Comparison of ENCODE assay signal across 8 cellular contexts in the genomic region with DNA sequence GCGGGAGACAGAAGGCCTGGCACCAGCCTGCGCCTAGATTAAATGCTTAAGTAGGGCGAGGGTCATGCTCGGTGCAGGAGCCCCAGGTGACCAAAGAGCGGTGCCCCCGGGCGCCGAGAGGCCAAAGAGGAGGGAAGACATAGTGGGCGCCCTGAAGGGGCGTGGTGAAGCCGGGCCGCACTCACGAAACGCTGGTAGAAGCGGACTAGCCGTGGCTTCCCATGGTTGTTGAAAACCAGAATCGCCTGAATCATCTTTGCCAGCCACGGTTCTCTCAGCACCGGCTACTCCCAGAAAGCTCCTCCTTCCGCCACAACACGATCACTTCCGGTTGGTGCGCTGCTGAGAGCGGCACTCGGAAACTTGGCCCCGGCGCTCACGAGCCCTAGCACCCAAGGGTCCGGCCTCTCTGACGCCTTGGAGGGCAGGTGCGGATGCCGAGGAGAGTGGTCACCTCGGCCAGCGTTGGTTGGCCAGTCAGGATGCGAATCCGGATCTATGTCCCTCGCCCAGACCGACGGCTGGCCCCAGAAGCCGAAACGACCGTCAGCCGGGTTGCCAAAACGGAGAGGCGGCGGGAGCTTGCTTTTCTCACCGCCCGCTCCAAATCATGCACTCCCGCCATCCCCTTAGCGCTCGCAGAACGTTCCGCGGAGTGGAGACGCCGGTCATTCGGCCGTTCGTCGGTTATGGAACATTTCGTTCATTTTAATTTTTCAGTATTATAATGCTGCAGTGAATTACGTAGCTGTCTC. TPM values are rescaled to one million over a fixed set of nuclear protein-coding genes. Genes with fewer than 3 reads are reported as not detected.
DNase-seq lines count a peak whose midpoint lies in the region; TF ChIP-seq lines count a peak whose summit lies in the region.

A gene (minus strand): TSS at position 299 of the 755 bp plus-strand sequence. CDS start 45 bp downstream, at position 254.

- H3K27me3 ChIP-seq in GM23248 (replicated peaks; ENCODE audit: insufficient read depth) (no peaks in the 10 kb centered on the region), neural cell (ENCODE audit: insufficient read depth, low read depth, low read length) (no peaks in the 10 kb centered on the region), stomach (no peaks in the 10 kb centered on the region)

- H3F3A ChIP-seq in GM23248 (ENCODE audit: insufficient read depth) (peaks cover 30% of the 10 kb centered on the region), neural cell (ENCODE audit: insufficient read depth, low read length, poor library complexity, severe bottlenecking) (no peaks in the 10 kb centered on the region)

- peaks cover 45% of the 10 kb centered on the region for H3K79me2 ChIP-seq in GM23248 (ENCODE audit: insufficient read depth)
- H3K79me2 ChIP-seq in neural cell (replicated peaks; ENCODE audit: insufficient read depth, low read length): peaks cover 14% of the 10 kb centered on the region

- peak; percentile 96 for DNase-seq in Daoy (ENCODE audit: low read depth)
- peak; percentile 97 for DNase-seq in GM23248
- peak; percentile 95 for DNase-seq in Kasumi-1 (lab: John Stamatoyannopoulos, UW)
- peak; percentile 84 for DNase-seq in activated effector memory CD4-positive, alpha-beta T cell treated with Interleukin-2 at 50 U/mL for 16 hours
- DNase-seq in fibroblast of the conjunctiva (ENCODE audit: low read depth): peak; percentile 82
- peak; percentile 95 for DNase-seq in stomach

- H4K20me1 ChIP-seq in GM23248 (ENCODE audit: insufficient read depth) (no peaks in the 10 kb centered on the region), neural cell (ENCODE audit: insufficient read depth) (no peaks in the 10 kb centered on the region)

- H3K4me2 ChIP-seq in GM23248 (ENCODE audit: unreplicated experiment) (peak within 1 kb of the TSS; percentile 100), neural cell (ENCODE audit: low read length) (peak within 1 kb of the TSS; percentile 97)

- TF ChIP-seq POLR2A in Raji (IDR thresholded peaks at IDR 0.05; ENCODE audit: insufficient read depth, low read depth, low read length) (peak; percentile 89), stomach (IDR thresholded peaks at IDR 0.05) (peak in 2 of 4 donors; percentile 50 to 61)

- peaks cover 14% of the 10 kb centered on the region for H3K4me1 ChIP-seq in GM23248 (ENCODE audit: insufficient read depth)
- H3K4me1 ChIP-seq in stomach: peaks cover 7 to 38% (median 26%) of the 10 kb centered on the region in 4 donors

- peak within 1 kb of the TSS; percentile 91 for H3K27ac ChIP-seq in GM23248
- H3K27ac ChIP-seq in neural cell (ENCODE audit: low read length): peak within 1 kb of the TSS; percentile 90
- H3K27ac ChIP-seq in stomach: peak within 1 kb of the TSS; percentile 93 to 96 (median 94)

- H3K9me3 ChIP-seq in GM23248 (ENCODE audit: low read depth) (no peaks in the 10 kb centered on the region), neural cell (ENCODE audit: low read length) (no peaks in the 10 kb centered on the region), stomach (no peaks in the 10 kb centered on the region)

- in situ Hi-C loops in GM23248 (cut with MboI): loop anchor here (10.0 kb wide), 1 partner anchor 181 kb away; no protein-coding TSS in a partner anchor

- H3K36me3 ChIP-seq in GM23248 (ENCODE audit: low read depth) (no peaks in the 10 kb centered on the region), neural cell (ENCODE audit: insufficient read depth, low read length) (no peaks in the 10 kb centered on the region), stomach (peaks cover 2 to 3% (median 2%) of the 10 kb centered on the region in 4 donors)

- peak within 1 kb of the TSS; percentile 100 for H2AFZ ChIP-seq in GM23248
- H2AFZ ChIP-seq in neural cell (ENCODE audit: low read depth, low read length): peak within 1 kb of the TSS; percentile 95

- TF ChIP-seq RAD21 in neural cell (conservative IDR thresholded peaks at IDR 0.05): peak; percentile 68

- H3K4me3 ChIP-seq in GM23248 (peak within 1 kb of the TSS; percentile 99), neural cell (ENCODE audit: low read length) (peak within 1 kb of the TSS; percentile 89), stomach (peak within 1 kb of the TSS; percentile 84 to 91 (median 88))

- WGBS in GM23248 (ENCODE audit: low coverage in 1 of 2, low lambda C conversion rate in 2 of 2, missing lambda C conversion rate in 2 of 2), 2 experiments: 0 to 1% methylated on average over 62 of the region's 62 CpGs
- 0 to 1% (median 0%) methylated on average over 40 to 62 of the region's 62 CpGs for WGBS in stomach, 5 donors

- H3K9ac ChIP-seq in GM23248: peak within 1 kb of the TSS; percentile 97
- H3K9ac ChIP-seq in neural cell (ENCODE audit: low read length): peak within 1 kb of the TSS; percentile 89

- H3K9me2 ChIP-seq in GM23248 (ENCODE audit: insufficient read depth): no peaks in the 10 kb centered on the region
- H3K9me2 ChIP-seq in neural cell (ENCODE audit: insufficient read depth, low read length): no peaks in the 10 kb centered on the region

- TF ChIP-seq CTCF in neural cell (IDR thresholded peaks at IDR 0.05; ENCODE audit: poor library complexity, severe bottlenecking) (no peak), stomach (IDR thresholded peaks at IDR 0.05) (peak in 1 of 7 experiments; percentile 19)

- TF ChIP-seq EP300 in neural cell (conservative IDR thresholded peaks at IDR 0.05; ENCODE audit: poor library complexity, severe bottlenecking): peak; percentile 64
- TF ChIP-seq EP300 in stomach (IDR thresholded peaks at IDR 0.05): no peak

- intact Hi-C loops in stomach (cut with DNase I; ENCODE audit: low total_unique reads): no loop called here

TF ChIP-seq in neural cell, 6 proteins besides CTCF, POLR2A, EP300 and RAD21:
- peak; percentile 91 for TF ChIP-seq POLR2AphosphoS5 (IDR thresholded peaks at IDR 0.05)
- TF ChIP-seq MXI1 (conservative IDR thresholded peaks at IDR 0.05; ENCODE audit: poor library complexity, severe bottlenecking): peak; percentile 82
- TF ChIP-seq, protein P1, sequence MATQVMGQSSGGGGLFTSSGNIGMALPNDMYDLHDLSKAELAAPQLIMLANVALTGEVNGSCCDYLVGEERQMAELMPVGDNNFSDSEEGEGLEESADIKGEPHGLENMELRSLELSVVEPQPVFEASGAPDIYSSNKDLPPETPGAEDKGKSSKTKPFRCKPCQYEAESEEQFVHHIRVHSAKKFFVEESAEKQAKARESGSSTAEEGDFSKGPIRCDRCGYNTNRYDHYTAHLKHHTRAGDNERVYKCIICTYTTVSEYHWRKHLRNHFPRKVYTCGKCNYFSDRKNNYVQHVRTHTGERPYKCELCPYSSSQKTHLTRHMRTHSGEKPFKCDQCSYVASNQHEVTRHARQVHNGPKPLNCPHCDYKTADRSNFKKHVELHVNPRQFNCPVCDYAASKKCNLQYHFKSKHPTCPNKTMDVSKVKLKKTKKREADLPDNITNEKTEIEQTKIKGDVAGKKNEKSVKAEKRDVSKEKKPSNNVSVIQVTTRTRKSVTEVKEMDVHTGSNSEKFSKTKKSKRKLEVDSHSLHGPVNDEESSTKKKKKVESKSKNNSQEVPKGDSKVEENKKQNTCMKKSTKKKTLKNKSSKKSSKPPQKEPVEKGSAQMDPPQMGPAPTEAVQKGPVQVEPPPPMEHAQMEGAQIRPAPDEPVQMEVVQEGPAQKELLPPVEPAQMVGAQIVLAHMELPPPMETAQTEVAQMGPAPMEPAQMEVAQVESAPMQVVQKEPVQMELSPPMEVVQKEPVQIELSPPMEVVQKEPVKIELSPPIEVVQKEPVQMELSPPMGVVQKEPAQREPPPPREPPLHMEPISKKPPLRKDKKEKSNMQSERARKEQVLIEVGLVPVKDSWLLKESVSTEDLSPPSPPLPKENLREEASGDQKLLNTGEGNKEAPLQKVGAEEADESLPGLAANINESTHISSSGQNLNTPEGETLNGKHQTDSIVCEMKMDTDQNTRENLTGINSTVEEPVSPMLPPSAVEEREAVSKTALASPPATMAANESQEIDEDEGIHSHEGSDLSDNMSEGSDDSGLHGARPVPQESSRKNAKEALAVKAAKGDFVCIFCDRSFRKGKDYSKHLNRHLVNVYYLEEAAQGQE (IDR thresholded peaks at IDR 0.05; ENCODE audit: borderline replicate concordance): peak; percentile 93
- peak; percentile 100 for TF ChIP-seq TAF1 (IDR thresholded peaks at IDR 0.05; ENCODE audit: low read depth)
- TF ChIP-seq EZH2 (IDR thresholded peaks at IDR 0.05; ENCODE audit: borderline replicate concordance, insufficient read depth, low read length, poor library complexity, severe bottlenecking): no peak
- TF ChIP-seq SMC3 (conservative IDR thresholded peaks at IDR 0.05; ENCODE audit: poor library complexity): peak; percentile 77

RNA-seq across cellular contexts. Expression of the gene that starts here (rescaled TPM):
- total RNA-seq in Daoy (2014; rRNA removed; shearing (Covaris generic)): 53.9 and 89.7 TPM in 2 replicates
- 78.7 and 85.0 TPM in 2 replicates for total RNA-seq in GM23248 (2014; rRNA removed; shearing (Covaris generic))
- polyA plus RNA-seq in GM23248 (2016; fragmentation: Nextera tagmentation; extraction: Ambion mirVana) (23.7 and 27.0 TPM in 2 replicates), neural cell (47.6 and 60.5 TPM in 2 replicates), stomach (10 to 100 TPM in 2 of 3 donors, 1 to 10 TPM in 1; 8.4 to 24.7 (median 23.2) TPM)
- 85.5 and 90.8 TPM in 2 replicates for polyA minus RNA-seq in neural cell
- total RNA-seq in stomach: 10 to 100 TPM; 14.6 to 90.4 (median 34.5) TPM

Comparison
In these comparisons a context has a peak if more than half of its experiments do, and no peak if none do; other contexts are left out.
1. Peak in every context shown above with its lines: DNase-seq, H3K4me3 ChIP-seq and H3K27ac ChIP-seq.